Comparison of ENCODE assay signal across 11 cellular contexts in the genomic region with DNA sequence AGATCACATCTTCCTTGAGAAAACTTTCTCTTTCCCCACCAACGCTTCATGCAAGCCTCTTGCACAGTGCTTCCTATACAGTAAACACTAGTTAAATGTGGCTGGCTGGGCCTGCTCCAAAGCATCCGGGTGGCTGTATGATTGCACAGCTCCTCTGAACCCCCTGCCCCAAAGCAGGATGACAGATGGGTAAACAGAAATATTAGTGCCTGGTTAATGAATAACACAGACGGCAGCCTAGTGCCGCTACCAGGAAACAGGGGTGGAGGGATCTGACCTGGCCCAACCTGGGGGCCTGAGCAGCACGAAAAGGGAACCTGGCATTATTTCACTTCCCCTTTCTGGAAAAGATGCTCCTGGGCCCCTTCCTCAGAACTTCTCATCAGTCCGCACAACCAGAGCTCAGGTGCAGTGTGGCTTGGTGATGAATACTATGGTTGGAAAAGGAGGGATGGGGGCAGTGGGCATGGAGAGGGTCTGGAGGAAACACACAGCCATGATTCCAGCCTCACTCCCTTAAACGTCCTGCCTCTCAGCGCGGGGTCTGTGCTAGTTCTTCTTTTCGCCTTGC. TPM values are rescaled to one million over a fixed set of nuclear protein-coding genes. Genes with fewer than 3 reads are reported as not detected.
DNase-seq lines count a peak whose midpoint lies in the region; ATAC-seq and TF ChIP-seq lines count a peak whose summit lies in the region.
"Had no signal": no experiment of that assay in that cellular context is flagged by ENCODE, and none has a peak within 500 bp of the region (broad histone marks: within the 10 kb centered on the region; RNA-seq: fewer than 3 reads in every experiment).

No MANE protein-coding gene starts in this region.

- CTCF ChIA-PET in MCF 10A (lab: Yijun Ruan, JAX) = interaction anchor here (0.6 to 1.4 kb wide), 4 partner anchors 9 to 618 kb away, joined by 3 to 8 read pairs (median 4); no protein-coding TSS in a partner anchor

- no peak for TF ChIP-seq POLR2A in breast epithelium (IDR thresholded peaks at IDR 0.05)

- no peaks in the 10 kb centered on the region for H3K27me3 ChIP-seq in breast epithelium
- no peaks in the 10 kb centered on the region for H3K27me3 ChIP-seq in colonic mucosa
- no peaks in the 10 kb centered on the region for H3K27me3 ChIP-seq in upper lobe of right lung
- H3K27me3 ChIP-seq: SJCRH30 had no signal

- H3K4me3 ChIP-seq in breast epithelium (no peak overlapping the region), colonic mucosa (no peak overlapping the region), upper lobe of right lung (no peak overlapping the region)
- H3K4me3 ChIP-seq: SJCRH30 had no signal

- peak overlapping the region; percentile 33 to 76 for H3K27ac ChIP-seq in breast epithelium
- peak overlapping the region; percentile 28 for H3K27ac ChIP-seq in colonic mucosa
- no peak overlapping the region for H3K27ac ChIP-seq in upper lobe of right lung
- H3K27ac ChIP-seq: SJCRH30 had no signal

- in situ Hi-C loops in KBM-7 (cut with MboI; ENCODE audit: low pct_unique_long_range_greater_than_20kb, low sequenced_read_pairs) = no loop called here
- in situ Hi-C loops in GM13977 (cut with MboI; ENCODE audit: low pct_unique_long_range_greater_than_20kb, low sequenced_read_pairs, unreplicated experiment) = no loop called here

- H3K36me3 Mint-ChIP-seq in MCF 10A (ENCODE audit: insufficient read depth, unreplicated experiment) = no peaks in the 10 kb centered on the region

- intact Hi-C loops in breast epithelium (cut with DNase I; ENCODE audit: low total_unique reads) (no loop called here), MCF 10A (cut with micrococcal nuclease) (no loop called here), colonic mucosa (cut with DNase I) (no loop called here), upper lobe of right lung (cut with DNase I) (no loop called here)

- ATAC-seq in upper lobe of right lung (peak; percentile 60), GM18858 (IDR thresholded peaks at IDR 0.05; ENCODE audit: unreplicated experiment) (no peak)
- ATAC-seq: activated T-helper 17 cell treated with anti-CD3 and anti-CD28 coated beads, Interleukin-2, amount 50 U/mL, for 72 hours had no signal

- POLR2A ChIA-PET in MCF 10A (lab: Yijun Ruan, JAX) = no interaction called here

- no peaks in the 10 kb centered on the region for H3K9me3 Mint-ChIP-seq in MCF 10A (ENCODE audit: unreplicated experiment)
- H3K9me3 Mint-ChIP-seq: activated T-helper 17 cell treated with anti-CD3 and anti-CD28 coated beads, Interleukin-2, amount 50 U/mL, for 72 hours had no signal

- H3K9ac ChIP-seq in colonic mucosa (ENCODE audit: low read depth in 2 of 2, low read length in 2 of 2) = no peak overlapping the region

- no TSS peak for BruUV-seq in MCF 10A (replicated peaks; lab: Mats Ljungman, UMichigan)

- no peaks in the 10 kb centered on the region for H3K4me1 Mint-ChIP-seq in MCF 10A (ENCODE audit: insufficient read depth, unreplicated experiment)

- TF ChIP-seq CTCF in breast epithelium (IDR thresholded peaks at IDR 0.05) (no peak), MCF 10A (IDR thresholded peaks at IDR 0.05; ENCODE audit: unreplicated experiment) (no peak), colonic mucosa (IDR thresholded peaks at IDR 0.05) (no peak), upper lobe of right lung (IDR thresholded peaks at IDR 0.05) (no peak), GM13977 (IDR thresholded peaks at IDR 0.05; ENCODE audit: extremely low read depth, insufficient read depth, missing control alignments) (no peak)

- H3K4me1 ChIP-seq in breast epithelium = no peaks in the 10 kb centered on the region
- H3K4me1 ChIP-seq in colonic mucosa = no peaks in the 10 kb centered on the region
- peaks cover 40% of the 10 kb centered on the region for H3K4me1 ChIP-seq in upper lobe of right lung
- H3K4me1 ChIP-seq: SJCRH30 had no signal

- DNase-seq in breast epithelium (ENCODE audit: low spot score in 2 of 2) = no peak
- DNase-seq in MCF 10A (ENCODE audit: unreplicated experiment) = no peak
- peak; percentile 74 for DNase-seq in KBM-7
- DNase-seq in colonic mucosa = peak; percentile 28
- DNase-seq in upper lobe of right lung = no peak
- no peak for DNase-seq in GM13977 (ENCODE audit: low spot score)
- DNase-seq in SK-N-DZ (ENCODE audit: low spot score) = no peak
- DNase-seq: mesendoderm, SJCRH30 had no signal

- no peaks in the 10 kb centered on the region for H3K9me3 ChIP-seq in breast epithelium
- no peaks in the 10 kb centered on the region for H3K9me3 ChIP-seq in colonic mucosa
- no peaks in the 10 kb centered on the region for H3K9me3 ChIP-seq in upper lobe of right lung
- H3K9me3 ChIP-seq: SJCRH30 had no signal

- H3K27me3 Mint-ChIP-seq in MCF 10A (ENCODE audit: insufficient read depth, unreplicated experiment) = peaks cover 44% of the 10 kb centered on the region
- H3K27me3 Mint-ChIP-seq: activated T-helper 17 cell treated with anti-CD3 and anti-CD28 coated beads, Interleukin-2, amount 50 U/mL, for 72 hours had no signal

- H3K36me3 ChIP-seq in breast epithelium = no peaks in the 10 kb centered on the region
- H3K36me3 ChIP-seq in colonic mucosa = no peaks in the 10 kb centered on the region
- no peaks in the 10 kb centered on the region for H3K36me3 ChIP-seq in upper lobe of right lung
- H3K36me3 ChIP-seq: SJCRH30 had no signal

- no peak overlapping the region for H3K27ac Mint-ChIP-seq in MCF 10A (ENCODE audit: low read depth, unreplicated experiment)
- H3K27ac Mint-ChIP-seq: activated T-helper 17 cell treated with anti-CD3 and anti-CD28 coated beads, Interleukin-2, amount 50 U/mL, for 72 hours had no signal

- no peak overlapping the region for H3K4me3 Mint-ChIP-seq in MCF 10A (ENCODE audit: unreplicated experiment)
- H3K4me3 Mint-ChIP-seq: activated T-helper 17 cell treated with anti-CD3 and anti-CD28 coated beads, Interleukin-2, amount 50 U/mL, for 72 hours had no signal

RNA-seq across cellular contexts. Expression of a gene that starts 10.8 kb away (rescaled TPM):
- under 1 TPM in 1 of 3 donors, not detected in 2; 0.15 TPM for total RNA-seq in breast epithelium
- total RNA-seq in MCF 10A (2022) = not detected in 2 replicates
- total RNA-seq in colonic mucosa = under 1 TPM; 0.22 to 0.82 TPM
- 2.6 TPM for total RNA-seq in upper lobe of right lung
- not detected in 2 replicates for polyA plus RNA-seq in SK-N-DZ (2014; cell fraction: cytosol; rRNA removed)
- not detected in 2 replicates for polyA plus RNA-seq in SK-N-DZ (2014; cell fraction: nucleus; rRNA removed)
- total RNA-seq: activated T-helper 17 cell treated with anti-CD3 and anti-CD28 coated beads, Interleukin-2, amount 50 U/mL, for 72 hours; SJCRH30 had no signal

RNA-seq across cellular contexts. Expression of a gene that starts 31.4 kb away (rescaled TPM):
- total RNA-seq in breast epithelium (not detected), MCF 10A (2022) (not detected in 2 replicates), colonic mucosa (not detected), upper lobe of right lung (not detected)
- not detected in 2 replicates for polyA plus RNA-seq in SK-N-DZ (2014; cell fraction: cytosol; rRNA removed)
- polyA plus RNA-seq in SK-N-DZ (2014; cell fraction: nucleus; rRNA removed) = not detected in 2 replicates
- total RNA-seq: activated T-helper 17 cell treated with anti-CD3 and anti-CD28 coated beads, Interleukin-2, amount 50 U/mL, for 72 hours; SJCRH30 had no signal

RNA-seq across cellular contexts. Expression of a gene that starts 54.5 kb away (rescaled TPM):
- total RNA-seq in breast epithelium (100 to 1,000 TPM in 1 of 3 donors, 10 to 100 TPM in 1, under 1 TPM in 1; 0.96 to 135 (median 61.0) TPM), MCF 10A (2022) (86.2 and 90.7 TPM in 2 replicates), colonic mucosa (10 to 100 TPM; 12.8 to 14.6 TPM), upper lobe of right lung (79.8 TPM)
- polyA plus RNA-seq in SK-N-DZ (2014; cell fraction: cytosol; rRNA removed) = not detected in 2 replicates
- not detected in 2 replicates for polyA plus RNA-seq in SK-N-DZ (2014; cell fraction: nucleus; rRNA removed)
- total RNA-seq: SJCRH30 had no signal

Comparison
In these comparisons a context has a peak if more than half of its experiments do, and no peak if none do; other contexts are left out.
1. DNase-seq: peak in KBM-7 (single experiment) and colonic mucosa (single experiment); none in breast epithelium (0 of 2), MCF 10A (single experiment), upper lobe of right lung (single experiment), GM13977 (single experiment) and SK-N-DZ (single experiment).